Comparison of ENCODE assay signal across 30 cellular contexts in genomic region chr9:112917987-112918362, GRCh38. TPM values are rescaled to one million over a fixed set of nuclear protein-coding genes. Genes with fewer than 3 reads are reported as not detected.
"Had no signal": no experiment of that assay in that cellular context is flagged by ENCODE, and none has a peak within 500 bp of the region (broad histone marks: within the 10 kb centered on the region; RNA-seq: fewer than 3 reads in every experiment).

No MANE protein-coding gene starts in this region.

- H3K27ac ChIP-seq: SK-N-MC had no signal

- H3K27ac Mint-ChIP-seq: activated B cell treated with CpG ODN at 0.5 μM for 24 hours; activated CD4-positive, alpha-beta memory T cell treated with anti-CD3 and anti-CD28 coated beads for 36 hours; activated CD4-positive, alpha-beta T cell treated with anti-CD3 and anti-CD28 coated beads, Interleukin-2, amount 10 ng/mL, durations not matched to agents 24 days and 14 days; activated naive CD4-positive, alpha-beta T cell treated with anti-CD3 and anti-CD28 coated beads for 36 hours; activated naive CD8-positive, alpha-beta T cell; IgD-negative memory B cell; T-cell had no signal

- H3K9me3 Mint-ChIP-seq: activated B cell treated with CpG ODN at 0.5 μM for 24 hours; activated CD4-positive, alpha-beta memory T cell treated with anti-CD3 and anti-CD28 coated beads for 36 hours; activated CD4-positive, alpha-beta T cell treated with anti-CD3 and anti-CD28 coated beads, Interleukin-2, amount 10 ng/mL, durations not matched to agents 24 days and 14 days; activated naive CD4-positive, alpha-beta T cell treated with anti-CD3 and anti-CD28 coated beads for 36 hours; activated T-cell treated with anti-CD3 and anti-CD28 coated beads, Interleukin-2, amount 50 U/mL, for 4 hours; IgD-negative memory B cell; T-cell had no signal

- H3K4me3 Mint-ChIP-seq: activated B cell treated with CpG ODN at 0.5 μM for 24 hours; activated CD4-positive, alpha-beta memory T cell treated with anti-CD3 and anti-CD28 coated beads for 36 hours; activated CD4-positive, alpha-beta T cell treated with anti-CD3 and anti-CD28 coated beads, Interleukin-2, amount 10 ng/mL, durations not matched to agents 24 days and 14 days; activated naive CD4-positive, alpha-beta T cell treated with anti-CD3 and anti-CD28 coated beads for 36 hours; activated naive CD8-positive, alpha-beta T cell; activated T-cell treated with anti-CD3 and anti-CD28 coated beads, Interleukin-2, amount 50 U/mL, for 4 hours; brain; IgD-negative memory B cell; T-cell had no signal

- H3K36me3 Mint-ChIP-seq: activated CD4-positive, alpha-beta memory T cell treated with anti-CD3 and anti-CD28 coated beads for 36 hours; activated naive CD8-positive, alpha-beta T cell; brain; IgD-negative memory B cell; T-cell had no signal

- H3K4me3 ChIP-seq: SK-N-MC had no signal

- H3K4me1 Mint-ChIP-seq: activated B cell treated with CpG ODN at 0.5 μM for 24 hours, brain, IgD-negative memory B cell, T-cell had no signal

- DNase-seq: activated B cell treated with CpG ODN at 0.5 μM for 24 hours; activated CD4-positive, alpha-beta memory T cell treated with anti-CD3 and anti-CD28 coated beads for 36 hours; activated CD4-positive, alpha-beta T cell treated with anti-CD3 and anti-CD28 coated beads for 1 hour; activated CD4-positive, alpha-beta T cell treated with anti-CD3 and anti-CD28 coated beads, Interleukin-2, amount 10 ng/mL, durations not matched to agents 24 days and 14 days; activated CD8-positive, alpha-beta memory T cell treated with anti-CD3 and anti-CD28 coated beads for 24 hours; activated effector memory CD4-positive, alpha-beta T cell treated with anti-CD3 and anti-CD28 coated beads, Interleukin-2, amount 50 U/mL, for 16 hours; activated naive CD4-positive, alpha-beta T cell treated with anti-CD3 and anti-CD28 coated beads for 36 hours; activated T-cell treated with anti-CD3 and anti-CD28 coated beads, Interleukin-2, amount 50 U/mL, for 4 hours; amygdala; KG1; NCI-H1048; NCI-H2029; NCI-H2107; NCI-H2171 treated with DMSO at 0.1 percent for 48 hours; NCI-H510A treated with DMSO at 0.1 percent for 48 hours; NCI-H69; NK-92 treated with Interleukin-12 subunit alpha and Interleukin-12 subunit beta, amount 100 ng/mL, for 24 hours; OCI-M1; SIG-M5; T-cell; T-helper 2 cell; T1000 had no signal

- FAIRE-seq: astrocyte, TTC549 had no signal

RNA-seq across cellular contexts. Expression of gene SLC46A2, which starts 27.3 kb away (rescaled TPM):
- total RNA-seq: activated B cell treated with CpG ODN at 0.5 μM for 24 hours; activated CD4-positive, alpha-beta memory T cell treated with anti-CD3 and anti-CD28 coated beads for 36 hours; activated CD4-positive, alpha-beta T cell treated with anti-CD3 and anti-CD28 coated beads, Interleukin-2, amount 10 ng/mL, durations not matched to agents 24 days and 14 days; activated naive CD4-positive, alpha-beta T cell treated with anti-CD3 and anti-CD28 coated beads for 36 hours; activated T-cell treated with anti-CD3 and anti-CD28 coated beads, Interleukin-2, amount 50 U/mL, for 4 hours; astrocyte; LHCN-M2; M059J; T-cell had no signal
- polyA plus RNA-seq: IgD-negative memory B cell had no signal
